1 cellular context compared by ENCODE assay signal in genomic region chr21:42164064-42164789, GRCh38.
TF ChIP-seq lines count a peak whose summit lies in the region.

No MANE protein-coding gene starts in this region.

TF ChIP-seq in HepG2, 621 proteins besides CTCF, POLR2A, EP300 and RAD21 (continued from another document):
- TF ChIP-seq ZGPAT (CRISPR knock-in tag; IDR thresholded peaks at IDR 0.05): no peak
- TF ChIP-seq STAG1 (CRISPR knock-in tag; IDR thresholded peaks at IDR 0.05): peak; percentile 76
- TF ChIP-seq ZBTB42 (CRISPR knock-in tag; IDR thresholded peaks at IDR 0.05): no peak
- TF ChIP-seq ZNF335 (CRISPR knock-in tag; IDR thresholded peaks at IDR 0.05): no peak
- TF ChIP-seq ZNF772 (CRISPR knock-in tag; IDR thresholded peaks at IDR 0.05): no peak
- TF ChIP-seq ATF3 (CRISPR knock-in tag; IDR thresholded peaks at IDR 0.05): no peak
- 0 out of 2 replicates have a peak, but pooled peaks have one; percentile 20 for TF ChIP-seq HNF1B (CRISPR knock-in tag; IDR thresholded peaks at IDR 0.05)
- no peak for TF ChIP-seq MED8 (CRISPR knock-in tag; IDR thresholded peaks at IDR 0.05; ENCODE audit: insufficient replicate concordance)
- no peak for TF ChIP-seq LBX2 (CRISPR knock-in tag; IDR thresholded peaks at IDR 0.05; ENCODE audit: borderline replicate concordance)
- TF ChIP-seq ZNF678 (CRISPR knock-in tag; IDR thresholded peaks at IDR 0.05): no peak
- TF ChIP-seq HNRNPH1 (optimal IDR thresholded peaks at IDR 0.05; ENCODE audit: low read depth, low read length): no peak
- no peak for TF ChIP-seq KDM5B (CRISPR knock-in tag; IDR thresholded peaks at IDR 0.05; ENCODE audit: borderline replicate concordance)
- no peak for TF ChIP-seq TBP (CRISPR knock-in tag; IDR thresholded peaks at IDR 0.05)
- TF ChIP-seq ZNF326 (CRISPR knock-in tag; IDR thresholded peaks at IDR 0.05; ENCODE audit: borderline replicate concordance): no peak
- no peak for TF ChIP-seq SNAPC2 (CRISPR knock-in tag; IDR thresholded peaks at IDR 0.05)
- no peak for TF ChIP-seq MLLT10 (CRISPR knock-in tag; IDR thresholded peaks at IDR 0.05)
